ENCODE assay signal across 8 cellular contexts in the genomic region with DNA sequence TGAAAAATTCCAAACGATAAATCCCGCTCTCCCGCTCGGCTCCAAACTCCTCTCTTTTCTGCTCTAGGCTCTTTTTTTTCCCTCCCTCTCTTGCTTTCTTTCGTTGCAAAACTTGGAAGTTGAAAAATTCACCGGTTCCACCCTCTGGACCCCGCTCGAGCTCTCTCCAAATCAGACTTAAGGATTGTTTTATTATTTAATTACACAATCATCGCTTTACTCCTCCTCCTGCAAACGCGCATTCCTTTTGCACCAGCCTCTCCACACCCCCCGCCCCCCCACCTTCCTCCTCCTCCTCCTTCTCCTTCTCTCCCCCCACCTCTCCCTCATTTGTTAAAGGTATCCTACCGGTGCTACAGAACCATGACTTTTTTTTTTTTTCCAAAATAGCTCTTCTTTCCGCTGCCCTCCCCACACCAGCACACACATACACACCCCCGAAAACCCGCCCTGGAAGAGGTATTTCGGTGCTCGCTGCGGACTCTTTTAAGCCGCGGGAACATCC. TPM values are rescaled to one million over a fixed set of nuclear protein-coding genes. Genes with fewer than 3 reads are reported as not detected.
A peak's percentile ranks its signal among the peaks of the same experiment; 100 is the strongest.
DNase-seq lines count a peak whose midpoint lies in the region; ATAC-seq, FAIRE-seq and TF ChIP-seq lines count a peak whose summit lies in the region.

No MANE protein-coding gene starts in this region.

- ATAC-seq in A549 = peak; percentile 49 to 64
- ATAC-seq in GM18498 (IDR thresholded peaks at IDR 0.05; ENCODE audit: unreplicated experiment) = peak; percentile 2
- no peak for ATAC-seq in activated naive CD8-positive, alpha-beta T cell treated with anti-CD3 and anti-CD28 coated beads, Interleukin-2, amount 10 ng/mL, durations not matched to agents 7 days and 5 days (ENCODE audit: low read depth)
- no peak for ATAC-seq in HG03280 (IDR thresholded peaks at IDR 0.05; ENCODE audit: unreplicated experiment)
- no peak for ATAC-seq in HG03521 (IDR thresholded peaks at IDR 0.05; ENCODE audit: unreplicated experiment)

- H3K27ac ChIP-seq in A549 = peak overlapping the region; percentile 94 to 99

- H3K27me3 Mint-ChIP-seq in activated naive CD8-positive, alpha-beta T cell treated with anti-CD3 and anti-CD28 coated beads, Interleukin-2, amount 10 ng/mL, durations not matched to agents 7 days and 5 days = peaks cover 67% of the 10 kb centered on the region

- no peaks in the 10 kb centered on the region for H3K9me3 Mint-ChIP-seq in activated naive CD8-positive, alpha-beta T cell treated with anti-CD3 and anti-CD28 coated beads, Interleukin-2, amount 10 ng/mL, durations not matched to agents 7 days and 5 days

- DNase-seq in A549 (ENCODE audit: low read depth in 1 of 2, low spot score in 1 of 2) (peak; percentile 82 to 96), NCI-H2171 (lab: John Stamatoyannopoulos, UW) (peak; percentile 65), glomerular visceral epithelial cell (ENCODE audit: extremely low spot score) (peak; percentile 95), occipital lobe (lab: John Stamatoyannopoulos, UW) (peak; percentile 62)
- no peak for DNase-seq in activated naive CD8-positive, alpha-beta T cell treated with anti-CD3 and anti-CD28 coated beads, Interleukin-2, amount 10 ng/mL, durations not matched to agents 7 days and 5 days

- FAIRE-seq in A549 (lab: Jason Lieb, UNC) = no peak

- CTCF ChIA-PET in A549 (lab: Yijun Ruan, JAX) = interaction anchor here (0.6 kb wide), 1 partner anchor 20 kb away, joined by 3 read pairs; no protein-coding TSS in a partner anchor

- TF ChIP-seq CTCF in A549 (IDR thresholded peaks at IDR 0.05) = no peak

- no peak for TF ChIP-seq POLR2A in A549 (IDR thresholded peaks at IDR 0.05; ENCODE audit: low read length)

- H3K4me3 ChIP-seq in A549 = peak overlapping the region; percentile 68

- peak overlapping the region; percentile 78 for H3K4me3 Mint-ChIP-seq in activated naive CD8-positive, alpha-beta T cell treated with anti-CD3 and anti-CD28 coated beads, Interleukin-2, amount 10 ng/mL, durations not matched to agents 7 days and 5 days

- no peak; a peak in 1 of 5 replicates for TF ChIP-seq RAD21 in A549 (conservative IDR thresholded peaks at IDR 0.05 in 1 of 2, IDR thresholded peaks at IDR 0.05 in 1 of 2)

- peaks cover 14% of the 10 kb centered on the region for H3K4me1 Mint-ChIP-seq in activated naive CD8-positive, alpha-beta T cell treated with anti-CD3 and anti-CD28 coated beads, Interleukin-2, amount 10 ng/mL, durations not matched to agents 7 days and 5 days

- POLR2A ChIA-PET in A549 (lab: Yijun Ruan, JAX) = interaction anchor here (0.6 to 1.2 kb wide), 18 partner anchors 9 to 303 kb away, joined by 3 to 15 read pairs (median 4); no protein-coding TSS in a partner anchor
- POLR2A ChIA-PET in activated naive CD8-positive, alpha-beta T cell treated with anti-CD3 and anti-CD28 coated beads, Interleukin-2, amount 10 ng/mL, durations not matched to agents 7 days and 5 days (lab: Charles Lee) = no interaction called here

- H3K4me2 ChIP-seq in A549 = peak overlapping the region; percentile 71

- 1% methylated on average over 20 of the region's 21 CpGs for WGBS in A549 (ENCODE audit: missing lambda C conversion rate)

- peaks cover 48% of the 10 kb centered on the region for H3K4me1 ChIP-seq in A549

- H3K27ac Mint-ChIP-seq in activated naive CD8-positive, alpha-beta T cell treated with anti-CD3 and anti-CD28 coated beads, Interleukin-2, amount 10 ng/mL, durations not matched to agents 7 days and 5 days = no peak overlapping the region

- H3K36me3 Mint-ChIP-seq in activated naive CD8-positive, alpha-beta T cell treated with anti-CD3 and anti-CD28 coated beads, Interleukin-2, amount 10 ng/mL, durations not matched to agents 7 days and 5 days = peaks cover 6% of the 10 kb centered on the region

- no peaks in the 10 kb centered on the region for H3K9me3 ChIP-seq in A549

- no peak for TF ChIP-seq EP300 in A549 (IDR thresholded peaks at IDR 0.05)

TF ChIP-seq in A549, 52 proteins besides CTCF, POLR2A, EP300 and RAD21:
- TF ChIP-seq CHD2 (IDR thresholded peaks at IDR 0.05; ENCODE audit: low read length, partially characterized antibody) (no peak), NPAS2 (CRISPR knock-in tag; IDR thresholded peaks at IDR 0.05; ENCODE audit: borderline replicate concordance) (no peak), CEBPB (IDR thresholded peaks at IDR 0.05) (peak; percentile 61 to 90; a peak in 3 of 4 replicates), JUN (IDR thresholded peaks at IDR 0.05) (peak; percentile 20 to 57; a peak in 4 of 5 replicates)
- TF ChIP-seq, protein P1, sequence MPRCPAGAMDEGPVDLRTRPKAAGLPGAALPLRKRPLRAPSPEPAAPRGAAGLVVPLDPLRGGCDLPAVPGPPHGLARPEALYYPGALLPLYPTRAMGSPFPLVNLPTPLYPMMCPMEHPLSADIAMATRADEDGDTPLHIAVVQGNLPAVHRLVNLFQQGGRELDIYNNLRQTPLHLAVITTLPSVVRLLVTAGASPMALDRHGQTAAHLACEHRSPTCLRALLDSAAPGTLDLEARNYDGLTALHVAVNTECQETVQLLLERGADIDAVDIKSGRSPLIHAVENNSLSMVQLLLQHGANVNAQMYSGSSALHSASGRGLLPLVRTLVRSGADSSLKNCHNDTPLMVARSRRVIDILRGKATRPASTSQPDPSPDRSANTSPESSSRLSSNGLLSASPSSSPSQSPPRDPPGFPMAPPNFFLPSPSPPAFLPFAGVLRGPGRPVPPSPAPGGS (IDR thresholded peaks at IDR 0.05) = peak; percentile 88
- TF ChIP-seq, protein P2, sequence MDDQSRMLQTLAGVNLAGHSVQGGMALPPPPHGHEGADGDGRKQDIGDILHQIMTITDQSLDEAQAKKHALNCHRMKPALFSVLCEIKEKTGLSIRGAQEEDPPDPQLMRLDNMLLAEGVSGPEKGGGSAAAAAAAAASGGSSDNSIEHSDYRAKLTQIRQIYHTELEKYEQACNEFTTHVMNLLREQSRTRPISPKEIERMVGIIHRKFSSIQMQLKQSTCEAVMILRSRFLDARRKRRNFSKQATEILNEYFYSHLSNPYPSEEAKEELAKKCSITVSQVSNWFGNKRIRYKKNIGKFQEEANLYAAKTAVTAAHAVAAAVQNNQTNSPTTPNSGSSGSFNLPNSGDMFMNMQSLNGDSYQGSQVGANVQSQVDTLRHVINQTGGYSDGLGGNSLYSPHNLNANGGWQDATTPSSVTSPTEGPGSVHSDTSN (IDR thresholded peaks at IDR 0.05) = 0 out of 2 replicates have a peak, but pooled peaks have one; percentile 11

RNA-seq across cellular contexts. Expression of a gene that starts 0.5 kb away (rescaled TPM):
- 21.7 and 27.1 TPM in 2 replicates for polyA plus RNA-seq in A549 (2011; rRNA removed)
- polyA plus RNA-seq in A549 (2012; cell fraction: cytosol; rRNA removed) = 7.4 and 8.2 TPM in 2 replicates
- 7.4 and 11.4 TPM in 2 replicates for polyA plus RNA-seq in A549 (2012; cell fraction: nucleus; rRNA removed)
- 10.7 to 13.2 TPM (median 12.0 TPM) in 3 replicates for polyA plus RNA-seq in A549 (2017; fragmentation: RNase III; extraction: RNeasy Plus Mini Kit Qiagen cat#74134 plus additional on column Dnase treatment)
- 59.3 and 63.6 TPM in 2 replicates for polyA minus RNA-seq in A549 (2011; rRNA and poly(A)+ RNA removed)
- not detected for total RNA-seq in activated naive CD8-positive, alpha-beta T cell treated with anti-CD3 and anti-CD28 coated beads, Interleukin-2, amount 10 ng/mL, durations not matched to agents 7 days and 5 days
- total RNA-seq in occipital lobe = 159 TPM

Comparison
In these comparisons a context has a peak if more than half of its experiments do, and no peak if none do; other contexts are left out.
1. ATAC-seq: peak in A549 (2 of 2) and GM18498 (single experiment); none in activated naive CD8-positive, alpha-beta T cell treated with anti-CD3 and anti-CD28 coated beads, Interleukin-2, amount 10 ng/mL, durations not matched to agents 7 days and 5 days (single experiment), HG03280 (single experiment) and HG03521 (single experiment).
2. RNA of a gene that starts 0.5 kb away (total RNA-seq): 159 TPM in occipital lobe (single experiment); not detected in activated naive CD8-positive, alpha-beta T cell treated with anti-CD3 and anti-CD28 coated beads, Interleukin-2, amount 10 ng/mL, durations not matched to agents 7 days and 5 days; every median in the first group is over 100 times any median in the second.